23 cellular contexts compared by ENCODE assay signal in genomic region chr4:142781114-142781513, GRCh38.
"Had no signal": no experiment of that assay in that cellular context is flagged by ENCODE, and none has a peak within 500 bp of the region (broad histone marks: within the 10 kb centered on the region; RNA-seq: fewer than 3 reads in every experiment).

No MANE protein-coding gene starts in this region.

- H3K27ac Mint-ChIP-seq: activated B cell treated with CpG ODN at 0.5 μM for 24 hours; activated CD8-positive, alpha-beta T cell treated with anti-CD3 and anti-CD28 coated beads for 36 hours; activated naive CD4-positive, alpha-beta T cell treated with anti-CD3 and anti-CD28 coated beads, Interleukin-2, amount 50 U/mL, for 24 hours; mesothelial cell of epicardium; nephron progenitor cell had no signal

- H3K4me1 ChIP-seq: adrenal gland, lower lobe of right lung, prostate gland had no signal

- H3K27me3 ChIP-seq: adrenal gland had no signal

- ATAC-seq: activated CD8-positive, alpha-beta T cell treated with anti-CD3 and anti-CD28 coated beads for 36 hours; activated T-cell treated with anti-CD3 and anti-CD28 coated beads, Interleukin-2, amount 50 U/mL, for 4 hours; esophagus mucosa; left cardiac atrium; lower lobe of right lung; right cardiac atrium had no signal

- H3K36me3 ChIP-seq: adrenal gland, lower lobe of right lung, prostate gland had no signal

- H3K4me1 Mint-ChIP-seq: activated B cell treated with CpG ODN at 0.5 μM for 24 hours; activated naive CD4-positive, alpha-beta T cell treated with anti-CD3 and anti-CD28 coated beads, Interleukin-2, amount 50 U/mL, for 24 hours; mesothelial cell of epicardium; nephron progenitor cell had no signal

- H3K4me3 ChIP-seq: adrenal gland, lower lobe of right lung, prostate gland, skin epidermis had no signal

- H3K27ac ChIP-seq: adrenal gland, lower lobe of right lung, prostate gland, skin epidermis had no signal

- DNase-seq: activated B cell treated with CpG ODN at 0.5 μM for 24 hours; activated CD4-positive, alpha-beta T cell treated with anti-CD3 and anti-CD28 coated beads for 48 hours; activated CD8-positive, alpha-beta T cell treated with anti-CD3 and anti-CD28 coated beads for 36 hours; activated effector memory CD4-positive, alpha-beta T cell treated with Interleukin-2 at 50 U/mL for 16 hours; activated T-cell treated with anti-CD3 and anti-CD28 coated beads, Interleukin-2, amount 50 U/mL, for 4 hours; adrenal gland; caudate nucleus; glutamatergic neuron; left cardiac atrium; lower lobe of right lung; nephron progenitor cell; occipital lobe; right cardiac atrium; stimulated activated CD4-positive, alpha-beta T cell treated with anti-CD3 and anti-CD28 coated beads, Interleukin-15, amount 100 ng/mL, for 24 hours; stimulated activated CD4-positive, alpha-beta T cell treated with anti-CD3 and anti-CD28 coated beads, Interleukin-4, amount 100 ng/mL, for 1 hour; stimulated activated naive CD4-positive, alpha-beta T cell treated with Interleukin-2 at 50 U/mL for 16 hours; T-helper 2 cell; trophoblast cell had no signal

- H3K9me3 ChIP-seq: adrenal gland, lower lobe of right lung, prostate gland had no signal

- H3K27me3 Mint-ChIP-seq: activated B cell treated with CpG ODN at 0.5 μM for 24 hours; activated CD8-positive, alpha-beta T cell treated with anti-CD3 and anti-CD28 coated beads for 36 hours; activated naive CD4-positive, alpha-beta T cell treated with anti-CD3 and anti-CD28 coated beads, Interleukin-2, amount 50 U/mL, for 24 hours had no signal

- H3K9me3 Mint-ChIP-seq: activated B cell treated with CpG ODN at 0.5 μM for 24 hours; activated CD8-positive, alpha-beta T cell treated with anti-CD3 and anti-CD28 coated beads for 36 hours; activated naive CD4-positive, alpha-beta T cell treated with anti-CD3 and anti-CD28 coated beads, Interleukin-2, amount 50 U/mL, for 24 hours; activated T-cell treated with anti-CD3 and anti-CD28 coated beads, Interleukin-2, amount 50 U/mL, for 4 hours had no signal

- H3K4me3 Mint-ChIP-seq: activated B cell treated with CpG ODN at 0.5 μM for 24 hours; activated CD8-positive, alpha-beta T cell treated with anti-CD3 and anti-CD28 coated beads for 36 hours; activated naive CD4-positive, alpha-beta T cell treated with anti-CD3 and anti-CD28 coated beads, Interleukin-2, amount 50 U/mL, for 24 hours; activated T-cell treated with anti-CD3 and anti-CD28 coated beads, Interleukin-2, amount 50 U/mL, for 4 hours; mesothelial cell of epicardium; nephron progenitor cell had no signal
